ENCODE assay signal across 9 cellular contexts in the genomic region with DNA sequence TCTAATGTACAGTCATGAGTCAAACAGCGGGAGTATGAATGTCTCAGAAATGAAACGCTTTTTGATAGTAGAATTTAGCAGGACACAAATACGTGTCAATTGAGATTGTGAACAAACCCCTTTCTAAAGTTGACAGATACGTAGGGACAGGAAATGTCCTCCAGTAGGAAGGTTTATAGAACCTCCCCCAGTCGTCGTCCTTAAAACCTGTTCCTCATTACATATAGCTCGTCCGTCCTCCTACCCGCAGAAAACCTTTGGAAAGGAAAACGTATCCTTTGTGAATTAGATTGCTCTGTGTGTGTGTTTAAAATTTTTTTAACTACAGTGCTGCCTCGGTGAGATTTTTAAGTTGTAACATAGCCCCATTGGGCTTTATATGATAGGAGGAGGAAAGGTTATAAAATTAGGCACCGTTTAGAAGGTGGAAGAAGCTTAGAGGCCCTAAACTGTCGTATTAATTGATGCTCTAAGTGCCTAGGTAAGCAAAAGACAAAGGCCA. TPM values are rescaled to one million over a fixed set of nuclear protein-coding genes. Genes with fewer than 3 reads are reported as not detected.
DNase-seq lines count a peak whose midpoint lies in the region; ATAC-seq, FAIRE-seq and TF ChIP-seq lines count a peak whose summit lies in the region.
"Had no signal": no experiment of that assay in that cellular context is flagged by ENCODE, and none has a peak within 500 bp of the region (broad histone marks: within the 10 kb centered on the region; RNA-seq: fewer than 3 reads in every experiment).

No MANE protein-coding gene starts in this region.

- peak overlapping the region; percentile 88 for H3K27ac Mint-ChIP-seq in dendritic cell treated with granulocyte-macrophage colony-stimulating factor and Interleukin-4, amounts not matched to agents 40 ng/mL and 50 ng/mL, for 4 days
- peak overlapping the region; percentile 88 to 96 for H3K27ac Mint-ChIP-seq in natural killer cell treated with Interleukin-12 subunit alpha and Interleukin-12 subunit beta and Interleukin-15 and Interleukin-18, amount 100 ng/mL, for 72 hours

- peaks cover 4% of the 10 kb centered on the region for H3K27me3 Mint-ChIP-seq in dendritic cell treated with granulocyte-macrophage colony-stimulating factor and Interleukin-4, amounts not matched to agents 40 ng/mL and 50 ng/mL, for 4 days
- H3K27me3 Mint-ChIP-seq in natural killer cell treated with Interleukin-12 subunit alpha and Interleukin-12 subunit beta and Interleukin-15 and Interleukin-18, amount 100 ng/mL, for 72 hours: no peaks in the 10 kb centered on the region

- H3K9ac ChIP-seq in NT2/D1 (ENCODE audit: insufficient read length, low read depth): peak overlapping the region; percentile 87

- H3K36me3 Mint-ChIP-seq in dendritic cell treated with granulocyte-macrophage colony-stimulating factor and Interleukin-4, amounts not matched to agents 40 ng/mL and 50 ng/mL, for 4 days (ENCODE audit: low read depth): peaks cover 73% of the 10 kb centered on the region
- H3K36me3 Mint-ChIP-seq in natural killer cell treated with Interleukin-12 subunit alpha and Interleukin-12 subunit beta and Interleukin-15 and Interleukin-18, amount 100 ng/mL, for 72 hours: peaks cover 10% of the 10 kb centered on the region

- H3K4me3 Mint-ChIP-seq in dendritic cell treated with granulocyte-macrophage colony-stimulating factor and Interleukin-4, amounts not matched to agents 40 ng/mL and 50 ng/mL, for 4 days: peak overlapping the region; percentile 89
- peak overlapping the region; percentile 94 for H3K4me3 Mint-ChIP-seq in natural killer cell treated with Interleukin-12 subunit alpha and Interleukin-12 subunit beta and Interleukin-15 and Interleukin-18, amount 100 ng/mL, for 72 hours

- peaks cover 58% of the 10 kb centered on the region for H3K4me1 Mint-ChIP-seq in dendritic cell treated with granulocyte-macrophage colony-stimulating factor and Interleukin-4, amounts not matched to agents 40 ng/mL and 50 ng/mL, for 4 days (ENCODE audit: low read depth)
- H3K4me1 Mint-ChIP-seq in natural killer cell treated with Interleukin-12 subunit alpha and Interleukin-12 subunit beta and Interleukin-15 and Interleukin-18, amount 100 ng/mL, for 72 hours (ENCODE audit: low read depth in 2 of 2): peaks cover 50 to 59% of the 10 kb centered on the region in 2 donors

- peaks cover 45% of the 10 kb centered on the region for H3K36me3 ChIP-seq in NT2/D1 (ENCODE audit: insufficient read depth, insufficient read length, low read length)

- H3K4me1 ChIP-seq in NT2/D1 (ENCODE audit: insufficient read depth, insufficient read length): no peaks in the 10 kb centered on the region

- TF ChIP-seq POLR2A in GM12891 (IDR thresholded peaks at IDR 0.05; ENCODE audit: low read depth, low read length): no peak

- H3K9me3 Mint-ChIP-seq in dendritic cell treated with granulocyte-macrophage colony-stimulating factor and Interleukin-4, amounts not matched to agents 40 ng/mL and 50 ng/mL, for 4 days: no peaks in the 10 kb centered on the region
- no peaks in the 10 kb centered on the region for H3K9me3 Mint-ChIP-seq in natural killer cell treated with Interleukin-12 subunit alpha and Interleukin-12 subunit beta and Interleukin-15 and Interleukin-18, amount 100 ng/mL, for 72 hours

- H3K27me3 ChIP-seq in NT2/D1 (ENCODE audit: insufficient read depth, insufficient read length): peaks cover 2% of the 10 kb centered on the region

- intact Hi-C loops in dendritic cell treated with granulocyte-macrophage colony-stimulating factor and Interleukin-4, amounts not matched to agents 40 ng/mL and 50 ng/mL, for 4 days (cut with micrococcal nuclease): loop anchor here (5.0 kb wide), 2 partner anchors 63 to 608 kb away; a partner anchor contains a TSS

- FAIRE-seq in GM12891 (lab: Jason Lieb, UNC): peak; percentile 83
- FAIRE-seq: TTC549 had no signal

- DNase-seq in GM12891 (ENCODE audit: insufficient read length, low spot score) (no peak), NT2/D1 (ENCODE audit: low read depth, low spot score) (no peak), EL (no peak), occipital lobe (lab: John Stamatoyannopoulos, UW) (no peak), islet precursor cell (no peak)
- DNase-seq in natural killer cell treated with Interleukin-12 subunit alpha and Interleukin-12 subunit beta and Interleukin-15 and Interleukin-18, amount 100 ng/mL, for 72 hours (ENCODE audit: low spot score): no peak
- DNase-seq in stimulated activated CD4-positive, alpha-beta T cell treated with anti-CD3 and anti-CD28 coated beads, Interleukin-4, amount 100 ng/mL, for 1 hour: no peak

- H3K9me3 ChIP-seq in NT2/D1 (ENCODE audit: insufficient read depth, low read length): no peaks in the 10 kb centered on the region

- ATAC-seq in natural killer cell treated with Interleukin-12 subunit alpha and Interleukin-12 subunit beta and Interleukin-15 and Interleukin-18, amount 100 ng/mL, for 72 hours: no peak

- H3K4me3 ChIP-seq in NT2/D1 (ENCODE audit: insufficient read length, low read depth): peak overlapping the region; percentile 73

TF ChIP-seq in GM12891, 5 proteins besides CTCF, POLR2A, EP300 and RAD21:
- TF ChIP-seq SPI1 (IDR thresholded peaks at IDR 0.05; ENCODE audit: low read depth, low read length) (peak; percentile 42; the same call in 1 of the 2 replicates), TAF1 (IDR thresholded peaks at IDR 0.05; ENCODE audit: low read depth, low read length) (no peak)

RNA-seq across cellular contexts. Expression of a gene that starts 4.1 kb away (rescaled TPM):
- 153 TPM for polyA plus RNA-seq in GM12891 (2012; ENCODE audit: low read depth, missing spikeins)
- 10 to 100 TPM; 56.5 to 68.5 TPM for total RNA-seq in natural killer cell treated with Interleukin-12 subunit alpha and Interleukin-12 subunit beta and Interleukin-15 and Interleukin-18, amount 100 ng/mL, for 72 hours
- 107 TPM for total RNA-seq in occipital lobe
